ENCODE assay signal across 1 cellular context in the genomic region with DNA sequence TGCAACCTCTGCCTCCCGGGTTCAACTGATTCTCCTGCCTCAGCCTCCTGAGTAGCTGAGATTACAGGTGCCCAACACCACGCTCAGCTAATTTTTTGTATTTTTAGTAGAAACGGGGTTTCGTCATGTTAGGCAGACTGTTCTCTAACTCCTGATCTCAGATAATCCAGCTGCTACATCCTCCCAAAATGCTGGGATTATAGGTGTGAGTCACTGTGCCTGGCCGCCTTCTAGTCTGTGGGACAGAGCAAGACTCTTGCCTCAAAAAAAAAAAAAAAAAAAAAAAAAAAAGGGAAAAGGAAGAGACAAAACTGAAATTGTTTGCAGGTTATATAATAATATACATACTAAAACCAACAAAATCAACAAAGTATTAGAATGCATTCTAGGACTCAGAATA.
TF ChIP-seq lines count a peak whose summit lies in the region.

No MANE protein-coding gene starts in this region.

TF ChIP-seq in GM23338, 12 proteins besides CTCF, POLR2A, EP300 and RAD21 (continued from another document):
- TF ChIP-seq NANOG (IDR thresholded peaks at IDR 0.05; ENCODE audit: borderline replicate concordance) (no peak), JUNB (IDR thresholded peaks at IDR 0.05; ENCODE audit: unreplicated experiment) (no peak), CREB1 (CRISPR knock-in tag; IDR thresholded peaks at IDR 0.05; ENCODE audit: low read depth) (no peak), ZNF114 (CRISPR knock-in tag; IDR thresholded peaks at IDR 0.05) (no peak), STAT1 (IDR thresholded peaks at IDR 0.05; ENCODE audit: unreplicated experiment) (no peak), POLR2AphosphoS5 (IDR thresholded peaks at IDR 0.05; ENCODE audit: low read depth) (no peak)
- TF ChIP-seq, protein P1, sequence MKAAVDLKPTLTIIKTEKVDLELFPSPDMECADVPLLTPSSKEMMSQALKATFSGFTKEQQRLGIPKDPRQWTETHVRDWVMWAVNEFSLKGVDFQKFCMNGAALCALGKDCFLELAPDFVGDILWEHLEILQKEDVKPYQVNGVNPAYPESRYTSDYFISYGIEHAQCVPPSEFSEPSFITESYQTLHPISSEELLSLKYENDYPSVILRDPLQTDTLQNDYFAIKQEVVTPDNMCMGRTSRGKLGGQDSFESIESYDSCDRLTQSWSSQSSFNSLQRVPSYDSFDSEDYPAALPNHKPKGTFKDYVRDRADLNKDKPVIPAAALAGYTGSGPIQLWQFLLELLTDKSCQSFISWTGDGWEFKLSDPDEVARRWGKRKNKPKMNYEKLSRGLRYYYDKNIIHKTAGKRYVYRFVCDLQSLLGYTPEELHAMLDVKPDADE (IDR thresholded peaks at IDR 0.05), result no peak
